23 cellular contexts compared by ENCODE assay signal in genomic region chrX:2538016-2538415, GRCh38. TPM values are rescaled to one million over a fixed set of nuclear protein-coding genes. Genes with fewer than 3 reads are reported as not detected.
DNase-seq lines count a peak whose midpoint lies in the region; ATAC-seq, FAIRE-seq and TF ChIP-seq lines count a peak whose summit lies in the region.
"Had no signal": no experiment of that assay in that cellular context is flagged by ENCODE, and none has a peak within 500 bp of the region (broad histone marks: within the 10 kb centered on the region; RNA-seq: fewer than 3 reads in every experiment).

No MANE protein-coding gene starts in this region.

- no peaks in the 10 kb centered on the region for H3K27me3 ChIP-seq in HUES64 (ENCODE audit: insufficient read depth, low read length)
- H3K27me3 ChIP-seq in CD8-positive, alpha-beta T cell (ENCODE audit: insufficient read depth, low read length) = no peaks in the 10 kb centered on the region
- H3K27me3 ChIP-seq: brain microvascular endothelial cell, gastroesophageal sphincter, suprapubic skin had no signal

- no peak overlapping the region for H3K4me3 ChIP-seq in HUES64 (ENCODE audit: low read length)
- H3K4me3 ChIP-seq in CD8-positive, alpha-beta T cell (ENCODE audit: low read depth, low read length) = no peak overlapping the region
- H3K4me3 ChIP-seq: gastroesophageal sphincter, lower lobe of right lung, suprapubic skin had no signal

- no peaks in the 10 kb centered on the region for H3K9me3 ChIP-seq in HUES64 (ENCODE audit: insufficient read depth, low read depth, low read length)
- H3K9me3 ChIP-seq in CD8-positive, alpha-beta T cell (ENCODE audit: low read length) = no peaks in the 10 kb centered on the region
- H3K9me3 ChIP-seq: gastroesophageal sphincter, lower lobe of right lung, neutrophil, suprapubic skin had no signal

- peak overlapping the region; percentile 93 for H3K27ac Mint-ChIP-seq in progenitor cell of endocrine pancreas
- no peak overlapping the region for H3K27ac Mint-ChIP-seq in CD8-positive, alpha-beta T cell
- no peak overlapping the region for H3K27ac Mint-ChIP-seq in natural killer cell
- H3K27ac Mint-ChIP-seq: B cell; dendritic cell treated with granulocyte-macrophage colony-stimulating factor and Interleukin-4, amounts not matched to agents 40 ng/mL and 50 ng/mL, for 4 days had no signal

- H3K27ac ChIP-seq in HUES64 (ENCODE audit: low read depth, low read length) = no peak overlapping the region; the same call in 1 of the 2 replicates
- H3K27ac ChIP-seq in CD8-positive, alpha-beta T cell (ENCODE audit: low read depth, low read length) = no peak overlapping the region
- H3K27ac ChIP-seq: brain microvascular endothelial cell, gastroesophageal sphincter, KMS-11, lower lobe of right lung, neutrophil, suprapubic skin had no signal

- POLR2A ChIA-PET in CD8-positive, alpha-beta T cell (lab: Charles Lee) = no interaction called here

- H3K27me3 Mint-ChIP-seq in progenitor cell of endocrine pancreas (no peaks in the 10 kb centered on the region), natural killer cell (ENCODE audit: low read depth in 2 of 2) (peaks cover under 1 to 5% of the 10 kb centered on the region in 2 donors)
- H3K27me3 Mint-ChIP-seq in CD8-positive, alpha-beta T cell (ENCODE audit: low read depth) = peaks cover 7% of the 10 kb centered on the region

- ATAC-seq in CD8-positive, alpha-beta T cell = no peak
- ATAC-seq in natural killer cell (no peak), HG02588 (IDR thresholded peaks at IDR 0.05; ENCODE audit: unreplicated experiment) (no peak)
- ATAC-seq: gastroesophageal sphincter, lower lobe of right lung had no signal

- WGBS in HUES64 = 88% methylated on average over 8 of the region's 8 CpGs

- CTCF ChIA-PET in CD8-positive, alpha-beta T cell (lab: Charles Lee) = no interaction called here

- TF ChIP-seq CTCF in progenitor cell of endocrine pancreas (IDR thresholded peaks at IDR 0.05; ENCODE audit: unreplicated experiment) (no peak), natural killer cell (IDR thresholded peaks at IDR 0.05) (no peak)
- TF ChIP-seq CTCF in CD8-positive, alpha-beta T cell (IDR thresholded peaks at IDR 0.05) = no peak

- H3K4me3 Mint-ChIP-seq in progenitor cell of endocrine pancreas (ENCODE audit: low read depth) (no peak overlapping the region), natural killer cell (no peak overlapping the region)
- no peak overlapping the region for H3K4me3 Mint-ChIP-seq in CD8-positive, alpha-beta T cell
- H3K4me3 Mint-ChIP-seq: B cell; dendritic cell treated with granulocyte-macrophage colony-stimulating factor and Interleukin-4, amounts not matched to agents 40 ng/mL and 50 ng/mL, for 4 days had no signal

- no peak for FAIRE-seq in HTR-8/SVneo (lab: Jason Lieb, UNC)
- FAIRE-seq: D721Med had no signal

- peak overlapping the region; percentile 38; the same call in 1 of the 2 replicates for H3K9ac ChIP-seq in HUES64 (ENCODE audit: low read depth, low read length)
- H3K9ac ChIP-seq: KMS-11 had no signal

- DNase-seq in astrocyte of the hippocampus (ENCODE audit: low read depth, low spot score) = peak; percentile 59
- peak; percentile 32 for DNase-seq in inferior parietal cortex (ENCODE audit: extremely low spot score)
- no peak for DNase-seq in progenitor cell of endocrine pancreas (ENCODE audit: low spot score, unreplicated experiment)
- DNase-seq in CD8-positive, alpha-beta T cell = no peak
- DNase-seq in natural killer cell = no peak
- DNase-seq in HTR-8/SVneo (ENCODE audit: insufficient read length, low spot score) = no peak
- DNase-seq: activated naive CD4-positive, alpha-beta T cell treated with anti-CD3 and anti-CD28 coated beads, Interleukin-2, amount 50 U/mL, for 16 hours; brain microvascular endothelial cell; lower lobe of right lung; NCI-H1048; NCI-H2107; NCI-H82; stimulated activated CD4-positive, alpha-beta T cell treated with anti-CD3 and anti-CD28 coated beads, Interleukin-4, amount 100 ng/mL, for 24 hours; stimulated activated CD8-positive, alpha-beta memory T cell treated with anti-CD3 and anti-CD28 coated beads, Interleukin-4, amount 100 ng/mL, for 48 hours had no signal

- intact Hi-C loops in CD8-positive, alpha-beta T cell (cut with DNase I, micrococcal nuclease) = no loop called here
- intact Hi-C loops in natural killer cell (cut with micrococcal nuclease) = no loop called here

- H3K36me3 Mint-ChIP-seq in progenitor cell of endocrine pancreas (ENCODE audit: insufficient read depth) (no peaks in the 10 kb centered on the region), natural killer cell (no peaks in the 10 kb centered on the region)
- no peaks in the 10 kb centered on the region for H3K36me3 Mint-ChIP-seq in CD8-positive, alpha-beta T cell

- no peaks in the 10 kb centered on the region for H3K36me3 ChIP-seq in HUES64 (ENCODE audit: insufficient read depth, low read length)
- H3K36me3 ChIP-seq in CD8-positive, alpha-beta T cell (ENCODE audit: insufficient read depth, low read length) = no peaks in the 10 kb centered on the region
- H3K36me3 ChIP-seq: brain microvascular endothelial cell, gastroesophageal sphincter, lower lobe of right lung, neutrophil, suprapubic skin had no signal

- H3K4me1 Mint-ChIP-seq in progenitor cell of endocrine pancreas (ENCODE audit: low read depth) = peaks cover 7% of the 10 kb centered on the region
- no peaks in the 10 kb centered on the region for H3K4me1 Mint-ChIP-seq in CD8-positive, alpha-beta T cell (ENCODE audit: low read depth)
- no peaks in the 10 kb centered on the region for H3K4me1 Mint-ChIP-seq in natural killer cell
- H3K4me1 Mint-ChIP-seq: B cell had no signal

- H3K9me3 Mint-ChIP-seq in progenitor cell of endocrine pancreas (ENCODE audit: low read depth) (no peaks in the 10 kb centered on the region), natural killer cell (peaks cover 0 to 2% of the 10 kb centered on the region in 2 donors)
- H3K9me3 Mint-ChIP-seq in CD8-positive, alpha-beta T cell = no peaks in the 10 kb centered on the region
- H3K9me3 Mint-ChIP-seq: dendritic cell treated with granulocyte-macrophage colony-stimulating factor and Interleukin-4, amounts not matched to agents 40 ng/mL and 50 ng/mL, for 4 days had no signal

- peaks cover 4% of the 10 kb centered on the region; the same call in 1 of the 2 replicates for H3K4me1 ChIP-seq in HUES64 (ENCODE audit: insufficient read depth, low read length)
- H3K4me1 ChIP-seq in CD8-positive, alpha-beta T cell (ENCODE audit: insufficient read depth, low read length) = no peaks in the 10 kb centered on the region
- H3K4me1 ChIP-seq: gastroesophageal sphincter, lower lobe of right lung, suprapubic skin had no signal

RNA-seq across cellular contexts. Expression of gene DHRSX, which starts 37.2 kb away (rescaled TPM):
- 25.8 TPM for polyA plus RNA-seq in HUES64 (2013, experiment 1 of 2)
- 37.3 TPM for polyA plus RNA-seq in HUES64 (2013, experiment 2 of 2)
- total RNA-seq in progenitor cell of endocrine pancreas = 61.0 and 65.4 TPM in 2 replicates
- total RNA-seq in CD8-positive, alpha-beta T cell = 10 to 100 TPM in 1 of 2 experiments, 1 to 10 TPM in 1; 9.9 to 10.8 TPM
- 10 to 100 TPM; 21.5 to 26.1 (median 22.9) TPM for total RNA-seq in natural killer cell

RNA-seq across cellular contexts. Expression of gene ZBED1, which starts 37.2 kb away (rescaled TPM):
- polyA plus RNA-seq in HUES64 (2013, experiment 1 of 2) = 25.3 TPM
- polyA plus RNA-seq in HUES64 (2013, experiment 2 of 2) = 26.4 TPM
- total RNA-seq in progenitor cell of endocrine pancreas (57.5 and 59.6 TPM in 2 replicates), natural killer cell (10 to 100 TPM; 30.5 to 36.3 (median 33.8) TPM)
- 10 to 100 TPM; 13.4 to 14.8 TPM for total RNA-seq in CD8-positive, alpha-beta T cell

Comparison
In these comparisons a context has a peak if more than half of its experiments do, and no peak if none do; other contexts are left out.
1. DNase-seq: peak in astrocyte of the hippocampus (single experiment) and inferior parietal cortex (single experiment); none in progenitor cell of endocrine pancreas (single experiment), CD8-positive, alpha-beta T cell (0 of 7), natural killer cell (single experiment) and HTR-8/SVneo (single experiment).